Comparison of ENCODE assay signal across 1 cellular context in genomic region chr12:131102991-131103609, GRCh38.
TF ChIP-seq lines count a peak whose summit lies in the region.

No MANE protein-coding gene starts in this region.

TF ChIP-seq in GM23338, 12 proteins besides CTCF, POLR2A, EP300 and RAD21 (continued from another document):
- TF ChIP-seq REST (IDR thresholded peaks at IDR 0.05; ENCODE audit: unreplicated experiment) (no peak), ZNF114 (CRISPR knock-in tag; IDR thresholded peaks at IDR 0.05) (no peak), EZH2phosphoT487 (IDR thresholded peaks at IDR 0.05; ENCODE audit: unreplicated experiment) (no peak), ZNF331 (CRISPR knock-in tag; IDR thresholded peaks at IDR 0.05; ENCODE audit: low read depth) (no peak), ETS1 (IDR thresholded peaks at IDR 0.05) (no peak), JUNB (IDR thresholded peaks at IDR 0.05; ENCODE audit: unreplicated experiment) (no peak), CREB1 (CRISPR knock-in tag; IDR thresholded peaks at IDR 0.05; ENCODE audit: low read depth) (no peak)
